In the genomic region with DNA sequence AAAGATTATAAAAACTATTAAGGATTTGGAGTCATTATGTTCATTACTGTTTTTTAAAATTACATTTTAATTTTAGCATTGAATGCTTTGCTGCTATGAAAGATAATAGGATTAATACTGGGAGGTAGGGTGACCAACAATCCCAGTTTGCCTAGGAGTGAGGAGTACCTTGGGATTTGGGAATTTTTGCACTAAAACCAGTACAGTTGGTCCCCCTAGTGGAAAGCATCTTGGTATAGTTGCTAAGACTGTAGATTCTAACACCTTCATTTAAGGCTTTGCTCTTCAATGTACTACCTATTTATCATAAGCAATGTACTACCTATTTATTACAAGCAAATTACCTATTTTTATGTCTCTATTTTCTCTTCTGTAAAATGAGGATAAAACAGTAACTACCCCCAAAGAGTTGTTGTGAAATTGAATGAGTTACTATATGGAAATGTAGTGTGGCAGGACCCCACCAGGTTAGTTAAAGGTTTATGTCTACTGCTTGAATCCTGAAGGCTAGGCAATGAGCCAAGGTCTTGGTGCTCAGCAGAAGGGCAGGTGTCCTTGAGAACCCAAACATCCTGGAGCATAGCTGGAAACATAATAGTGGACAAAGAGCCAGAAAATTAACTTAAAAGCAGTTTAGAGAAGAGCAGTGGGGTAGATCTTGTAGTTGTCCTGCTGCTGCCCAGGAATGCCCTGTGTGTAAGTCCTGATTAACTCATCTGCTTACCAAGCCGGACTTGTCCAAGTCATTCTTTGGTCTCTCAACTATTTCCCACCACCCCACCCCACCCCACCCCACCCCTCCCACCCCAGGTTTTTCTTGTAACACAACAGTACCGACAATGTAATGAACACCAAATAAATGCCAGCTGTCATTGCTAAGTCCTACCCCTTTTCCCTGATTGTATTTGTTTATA, we compare ENCODE assay signal across 10 cellular contexts. TPM values are rescaled to one million over a fixed set of nuclear protein-coding genes. Genes with fewer than 3 reads are reported as not detected.
DNase-seq lines count a peak whose midpoint lies in the region; ATAC-seq and TF ChIP-seq lines count a peak whose summit lies in the region.
"Had no signal": no experiment of that assay in that cellular context is flagged by ENCODE, and none has a peak within 500 bp of the region (broad histone marks: within the 10 kb centered on the region; RNA-seq: fewer than 3 reads in every experiment).

No MANE protein-coding gene starts in this region.

- H3K27me3 ChIP-seq in cardiac muscle cell: no peaks in the 10 kb centered on the region
- no peaks in the 10 kb centered on the region for H3K27me3 ChIP-seq in heart left ventricle

- no peaks in the 10 kb centered on the region for H3K4me1 ChIP-seq in cardiac muscle cell (ENCODE audit: low read depth)
- H3K4me1 ChIP-seq in heart left ventricle: peaks cover 0 to 18% (median 10%) of the 10 kb centered on the region in 12 donors

- H3K9me3 Mint-ChIP-seq in type B pancreatic cell: no peaks in the 10 kb centered on the region
- H3K9me3 Mint-ChIP-seq in activated T-cell treated with anti-CD3 and anti-CD28 coated beads, Interleukin-2, amount 50 U/mL, for 24 hours: peaks cover 5% of the 10 kb centered on the region

- no peak overlapping the region for H3K4me3 ChIP-seq in cardiac muscle cell
- H3K4me3 ChIP-seq in heart left ventricle: no peak overlapping the region

- H3K27ac Mint-ChIP-seq in type B pancreatic cell: no peak overlapping the region
- H3K27ac Mint-ChIP-seq in activated T-cell treated with anti-CD3 and anti-CD28 coated beads, Interleukin-2, amount 50 U/mL, for 24 hours: no peak overlapping the region
- H3K27ac Mint-ChIP-seq: activated CD4-positive, alpha-beta memory T cell treated with anti-CD3 and anti-CD28 coated beads for 36 hours had no signal

- no peak for TF ChIP-seq POLR2A in heart left ventricle (IDR thresholded peaks at IDR 0.05)

- peaks cover 6% of the 10 kb centered on the region for H3K27me3 Mint-ChIP-seq in type B pancreatic cell
- peaks cover 15% of the 10 kb centered on the region for H3K27me3 Mint-ChIP-seq in activated T-cell treated with anti-CD3 and anti-CD28 coated beads, Interleukin-2, amount 50 U/mL, for 24 hours
- H3K27me3 Mint-ChIP-seq: IgD-negative memory B cell had no signal

- ATAC-seq in heart left ventricle (peak in 2 of 4 donors; percentile 36 to 42), HG03095 (IDR thresholded peaks at IDR 0.05; ENCODE audit: unreplicated experiment) (no peak), HG03097 (IDR thresholded peaks at IDR 0.05; ENCODE audit: low FRiP score, unreplicated experiment) (no peak)

- no peaks in the 10 kb centered on the region for H3K36me3 ChIP-seq in cardiac muscle cell
- H3K36me3 ChIP-seq in heart left ventricle: no peaks in the 10 kb centered on the region

- peak; percentile 39 for TF ChIP-seq CTCF in cardiac muscle cell (IDR thresholded peaks at IDR 0.05; ENCODE audit: low read depth, low read length)
- peak in 7 of 12 donors; percentile 22 to 51 (median 32) for TF ChIP-seq CTCF in heart left ventricle (IDR thresholded peaks at IDR 0.05)
- peak; percentile 35 for TF ChIP-seq CTCF in type B pancreatic cell (conservative IDR thresholded peaks at IDR 0.05)

- 74 to 92% (median 84%) methylated on average over 2 of the region's 2 CpGs for WGBS in heart left ventricle, 4 donors

- H3K4me3 Mint-ChIP-seq in type B pancreatic cell: no peak overlapping the region
- H3K4me3 Mint-ChIP-seq in activated T-cell treated with anti-CD3 and anti-CD28 coated beads, Interleukin-2, amount 50 U/mL, for 24 hours: no peak overlapping the region
- H3K4me3 Mint-ChIP-seq: activated CD4-positive, alpha-beta memory T cell treated with anti-CD3 and anti-CD28 coated beads for 36 hours; IgD-negative memory B cell had no signal

- no peaks in the 10 kb centered on the region for H3K9me3 ChIP-seq in cardiac muscle cell (ENCODE audit: low read depth)
- peaks cover 0 to 8% (median 0%) of the 10 kb centered on the region in 12 donors for H3K9me3 ChIP-seq in heart left ventricle

- intact Hi-C loops in cardiac septum (cut with DNase I) (no loop called here), heart left ventricle (cut with DNase I) (loop anchor here in 1 of 10 donors (2.0 kb wide), 1 partner anchor 71 kb away; no protein-coding TSS in a partner anchor)

- H3K36me3 Mint-ChIP-seq in type B pancreatic cell: no peaks in the 10 kb centered on the region
- no peaks in the 10 kb centered on the region for H3K36me3 Mint-ChIP-seq in activated T-cell treated with anti-CD3 and anti-CD28 coated beads, Interleukin-2, amount 50 U/mL, for 24 hours (ENCODE audit: low read depth)
- H3K36me3 Mint-ChIP-seq: activated CD4-positive, alpha-beta memory T cell treated with anti-CD3 and anti-CD28 coated beads for 36 hours; IgD-negative memory B cell had no signal

- DNase-seq in cardiac muscle cell (ENCODE audit: low read depth in 1 of 2, low spot score in 1 of 2) (peak in 1 of 2 donors; percentile 47), cardiac septum (ENCODE audit: low spot score) (no peak), SW480 (ENCODE audit: low spot score) (peak; percentile 20), heart left ventricle (no peak), type B pancreatic cell (ENCODE audit: extremely low spot score, unreplicated experiment) (no peak)
- DNase-seq in activated T-cell treated with anti-CD3 and anti-CD28 coated beads, Interleukin-2, amount 50 U/mL, for 24 hours: no peak
- DNase-seq: activated CD4-positive, alpha-beta memory T cell treated with anti-CD3 and anti-CD28 coated beads for 36 hours had no signal

- no peaks in the 10 kb centered on the region for H3K4me1 Mint-ChIP-seq in type B pancreatic cell (ENCODE audit: unreplicated experiment)
- H3K4me1 Mint-ChIP-seq in activated T-cell treated with anti-CD3 and anti-CD28 coated beads, Interleukin-2, amount 50 U/mL, for 24 hours (ENCODE audit: low read depth): no peaks in the 10 kb centered on the region

- H3K27ac ChIP-seq in cardiac muscle cell (no peak overlapping the region), heart left ventricle (peak overlapping the region in 6 of 12 donors; percentile 23 to 69 (median 48))

RNA-seq across cellular contexts. Expression of a gene that starts 49.2 kb away (rescaled TPM):
- total RNA-seq in cardiac muscle cell (28.4 and 36.8 TPM in 2 replicates), cardiac septum (70.3 TPM), heart left ventricle (10 to 100 TPM; 28.9 to 74.9 (median 57.6) TPM), type B pancreatic cell (ENCODE audit: low replicate concordance) (53.9 and 64.0 TPM in 2 replicates)
- polyA plus RNA-seq in cardiac muscle cell (30.6 and 49.1 TPM in 2 replicates), heart left ventricle (10 to 100 TPM; 20.4 to 48.6 TPM)
